19 cellular contexts compared by ENCODE assay signal in genomic region chr10:75070478-75071163, GRCh38. TPM values are rescaled to one million over a fixed set of nuclear protein-coding genes. Genes with fewer than 3 reads are reported as not detected.
DNase-seq lines count a peak whose midpoint lies in the region; ATAC-seq and TF ChIP-seq lines count a peak whose summit lies in the region.
"Had no signal": no experiment of that assay in that cellular context is flagged by ENCODE, and none has a peak within 500 bp of the region (broad histone marks: within the 10 kb centered on the region; RNA-seq: fewer than 3 reads in every experiment).

No MANE protein-coding gene starts in this region.

- H3K27ac Mint-ChIP-seq in stimulated activated naive CD8-positive, alpha-beta T cell treated with anti-CD3 and anti-CD28 coated beads, Interleukin-15, Interleukin-2, amounts not matched to agents 100 ng/mL and 50 ng/mL, for 24 hours, result peak overlapping the region; percentile 24
- no peak overlapping the region for H3K27ac Mint-ChIP-seq in HFFc6
- H3K27ac Mint-ChIP-seq: activated CD4-positive, alpha-beta T cell treated with anti-CD3 and anti-CD28 coated beads, Interleukin-2, amount 10 ng/mL, durations not matched to agents 7 days and 5 days; natural killer cell had no signal

- H3K4me3 ChIP-seq in neuronal stem cell (ENCODE audit: low read length in 2 of 2) (no peak overlapping the region), esophagus muscularis mucosa (no peak overlapping the region)
- H3K4me3 ChIP-seq: BLaER1, uterus had no signal

- peaks cover 0 to 3% of the 10 kb centered on the region in 2 donors for H3K4me1 ChIP-seq in neuronal stem cell (ENCODE audit: control insufficient read depth in 2 of 2, insufficient read depth in 1 of 2, low read depth in 1 of 2, low read length in 2 of 2)
- peaks cover 6 to 16% (median 14%) of the 10 kb centered on the region in 4 donors for H3K4me1 ChIP-seq in esophagus muscularis mucosa
- H3K4me1 ChIP-seq: uterus had no signal

- no peak for DNase-seq in stimulated activated naive CD8-positive, alpha-beta T cell treated with anti-CD3 and anti-CD28 coated beads, Interleukin-15, Interleukin-2, amounts not matched to agents 100 U/mL and 50 U/mL, for 24 hours
- peak; percentile 5 for DNase-seq in dermis blood vessel endothelial cell
- DNase-seq in neuronal stem cell (ENCODE audit: low spot score), result no peak
- no peak for DNase-seq in GM13977 (ENCODE audit: low spot score)
- DNase-seq in activated gamma-delta T cell (lab: John Stamatoyannopoulos, UW), result no peak
- DNase-seq in HFFc6, result no peak
- DNase-seq in esophagus muscularis mucosa (ENCODE audit: extremely low spot score), result no peak
- DNase-seq: activated CD4-positive, alpha-beta T cell treated with anti-CD3 and anti-CD28 coated beads, Interleukin-2, amount 10 ng/mL, durations not matched to agents 7 days and 5 days; activated gamma-delta T cell treated with Interleukin-2 at 50 U/mL for 16 hours; Calu3; GOT3; Karpas-422; natural killer cell; NCI-H1694 treated with DMSO at 0.1 percent for 48 hours; OCI-M1; posterior cingulate gyrus; uterus had no signal

- H2BK5ac ChIP-seq in neuronal stem cell (ENCODE audit: low read length), result no peak overlapping the region

- H3K18ac ChIP-seq in neuronal stem cell (ENCODE audit: low read length), result peak overlapping the region; percentile 35

- H2AFZ ChIP-seq in neuronal stem cell (ENCODE audit: low read length), result peak overlapping the region; percentile 35

- no peak overlapping the region for H4K91ac ChIP-seq in neuronal stem cell (ENCODE audit: low read depth, low read length, poor library complexity)

- no peak for TF ChIP-seq CTCF in GM13977 (IDR thresholded peaks at IDR 0.05; ENCODE audit: extremely low read depth, insufficient read depth, missing control alignments)
- no peak for TF ChIP-seq CTCF in HFFc6 (IDR thresholded peaks at IDR 0.05)
- no peak for TF ChIP-seq CTCF in esophagus muscularis mucosa (IDR thresholded peaks at IDR 0.05)

- no peaks in the 10 kb centered on the region for H3K79me1 ChIP-seq in neuronal stem cell (ENCODE audit: low read depth, low read length)

- H3K27me3 Mint-ChIP-seq in stimulated activated naive CD8-positive, alpha-beta T cell treated with anti-CD3 and anti-CD28 coated beads, Interleukin-15, Interleukin-2, amounts not matched to agents 100 ng/mL and 50 ng/mL, for 24 hours, result no peaks in the 10 kb centered on the region
- H3K27me3 Mint-ChIP-seq in HFFc6 (ENCODE audit: insufficient read depth), result peaks cover 4% of the 10 kb centered on the region; the same call in 1 of the 2 replicates
- H3K27me3 Mint-ChIP-seq: activated CD4-positive, alpha-beta T cell treated with anti-CD3 and anti-CD28 coated beads, Interleukin-2, amount 10 ng/mL, durations not matched to agents 7 days and 5 days had no signal

- H4K8ac ChIP-seq in neuronal stem cell (ENCODE audit: low read depth, low read length), result no peak overlapping the region

- H3K23ac ChIP-seq in neuronal stem cell (ENCODE audit: low read depth, low read length, poor library complexity), result no peak overlapping the region

- H3K4ac ChIP-seq in neuronal stem cell (ENCODE audit: low read length), result no peak overlapping the region

- H3K9me3 Mint-ChIP-seq in stimulated activated naive CD8-positive, alpha-beta T cell treated with anti-CD3 and anti-CD28 coated beads, Interleukin-15, Interleukin-2, amounts not matched to agents 100 ng/mL and 50 ng/mL, for 24 hours, result no peaks in the 10 kb centered on the region
- no peaks in the 10 kb centered on the region for H3K9me3 Mint-ChIP-seq in HFFc6
- H3K9me3 Mint-ChIP-seq: activated CD4-positive, alpha-beta T cell treated with anti-CD3 and anti-CD28 coated beads, Interleukin-2, amount 10 ng/mL, durations not matched to agents 7 days and 5 days; natural killer cell had no signal

- no peak overlapping the region for H2AK5ac ChIP-seq in neuronal stem cell (ENCODE audit: low read depth, low read length)

- H3K4me1 Mint-ChIP-seq in stimulated activated naive CD8-positive, alpha-beta T cell treated with anti-CD3 and anti-CD28 coated beads, Interleukin-15, Interleukin-2, amounts not matched to agents 100 ng/mL and 50 ng/mL, for 24 hours (ENCODE audit: low read depth), result peaks cover 9% of the 10 kb centered on the region
- no peaks in the 10 kb centered on the region for H3K4me1 Mint-ChIP-seq in HFFc6 (ENCODE audit: low read depth)

- no peak for TF ChIP-seq EP300 in esophagus muscularis mucosa (IDR thresholded peaks at IDR 0.05)

- ATAC-seq in stimulated activated naive CD8-positive, alpha-beta T cell treated with anti-CD3 and anti-CD28 coated beads, Interleukin-15, Interleukin-2, amounts not matched to agents 100 U/mL and 50 U/mL, for 24 hours, result no peak
- ATAC-seq: natural killer cell had no signal

- in situ Hi-C loops in GM13977 (cut with MboI; ENCODE audit: low pct_unique_long_range_greater_than_20kb, low sequenced_read_pairs, unreplicated experiment), result no loop called here

- H3K9ac ChIP-seq in neuronal stem cell (ENCODE audit: low read depth, low read length, poor library complexity), result no peak overlapping the region
- H3K9ac ChIP-seq: BLaER1 had no signal

- H3K9me3 ChIP-seq in neuronal stem cell (replicated peaks in 1 of 2; ENCODE audit: control insufficient read depth in 2 of 2, insufficient read depth in 1 of 2, low read depth in 1 of 2, low read length in 2 of 2), result no peaks in the 10 kb centered on the region
- no peaks in the 10 kb centered on the region for H3K9me3 ChIP-seq in esophagus muscularis mucosa
- H3K9me3 ChIP-seq: BLaER1, uterus had no signal

- H3K27ac ChIP-seq in neuronal stem cell (replicated peaks; ENCODE audit: low read length), result no peak overlapping the region
- H3K27ac ChIP-seq in esophagus muscularis mucosa (replicated peaks in 1 of 4), result no peak overlapping the region
- H3K27ac ChIP-seq: BLaER1 had no signal

- H3K36me3 ChIP-seq in neuronal stem cell (replicated peaks in 1 of 2; ENCODE audit: control insufficient read depth in 2 of 2, insufficient read depth in 2 of 2, low read length in 2 of 2) (no peaks in the 10 kb centered on the region), esophagus muscularis mucosa (no peaks in the 10 kb centered on the region)
- H3K36me3 ChIP-seq: BLaER1, uterus had no signal

- H2BK12ac ChIP-seq in neuronal stem cell (ENCODE audit: low read length), result no peak overlapping the region

- H2BK15ac ChIP-seq in neuronal stem cell (ENCODE audit: low read length), result no peak overlapping the region

- H2BK120ac ChIP-seq in neuronal stem cell (ENCODE audit: low read depth, low read length), result no peak overlapping the region

- H3K4me3 Mint-ChIP-seq in stimulated activated naive CD8-positive, alpha-beta T cell treated with anti-CD3 and anti-CD28 coated beads, Interleukin-15, Interleukin-2, amounts not matched to agents 100 ng/mL and 50 ng/mL, for 24 hours, result no peak overlapping the region
- H3K4me3 Mint-ChIP-seq in HFFc6, result no peak overlapping the region
- H3K4me3 Mint-ChIP-seq: activated CD4-positive, alpha-beta T cell treated with anti-CD3 and anti-CD28 coated beads, Interleukin-2, amount 10 ng/mL, durations not matched to agents 7 days and 5 days; natural killer cell had no signal

- no peaks in the 10 kb centered on the region for H3K36me3 Mint-ChIP-seq in stimulated activated naive CD8-positive, alpha-beta T cell treated with anti-CD3 and anti-CD28 coated beads, Interleukin-15, Interleukin-2, amounts not matched to agents 100 ng/mL and 50 ng/mL, for 24 hours (ENCODE audit: low read depth)
- H3K36me3 Mint-ChIP-seq in HFFc6 (ENCODE audit: low read depth), result no peaks in the 10 kb centered on the region
- H3K36me3 Mint-ChIP-seq: natural killer cell had no signal

- intact Hi-C loops in esophagus muscularis mucosa (cut with DNase I), result no loop called here

- H3K27me3 ChIP-seq in neuronal stem cell (ENCODE audit: control insufficient read depth in 3 of 3, insufficient read depth in 3 of 3, low read depth in 1 of 3, low read length in 3 of 3) (no peaks in the 10 kb centered on the region), esophagus muscularis mucosa (no peaks in the 10 kb centered on the region)
- H3K27me3 ChIP-seq: BLaER1, uterus had no signal

- no CpG with 5 or more reads among the region's 16 CpGs for WGBS in neuronal stem cell (ENCODE audit: extremely low coverage in 2 of 2, insufficient read length in 2 of 2, insufficient replicate concordance in 1 of 2), 2 donors
- 74% methylated on average over 15 of the region's 16 CpGs for WGBS in esophagus muscularis mucosa

- no peak for TF ChIP-seq POLR2A in esophagus muscularis mucosa (IDR thresholded peaks at IDR 0.05; ENCODE audit: low read depth)

- no peak overlapping the region for H3K4me2 ChIP-seq in neuronal stem cell (ENCODE audit: insufficient read depth, low read length, poor library complexity, severe bottlenecking)
- H3K4me2 ChIP-seq: BLaER1 had no signal

- no peak overlapping the region for H3K14ac ChIP-seq in neuronal stem cell (ENCODE audit: low read length)

RNA-seq across cellular contexts. Expression of gene SAMD8, which starts 40.8 kb away (rescaled TPM):
- total RNA-seq in dermis blood vessel endothelial cell (34.9 and 36.9 TPM in 2 replicates), esophagus muscularis mucosa (10 to 100 TPM; 19.0 to 28.0 (median 27.5) TPM)
- 11.4 TPM for polyA plus RNA-seq in neuronal stem cell (2013, experiment 1 of 2)
- 12.2 TPM for polyA plus RNA-seq in neuronal stem cell (2013, experiment 2 of 2)
- 10 to 100 TPM; 26.5 to 31.5 (median 29.9) TPM for total RNA-seq in HFFc6 (2021; fragmentation: NEBNext Ultra II Directional; extraction: Animal tissue kit (Norgen Biotek cat#: 25700))
